In the genomic region with DNA sequence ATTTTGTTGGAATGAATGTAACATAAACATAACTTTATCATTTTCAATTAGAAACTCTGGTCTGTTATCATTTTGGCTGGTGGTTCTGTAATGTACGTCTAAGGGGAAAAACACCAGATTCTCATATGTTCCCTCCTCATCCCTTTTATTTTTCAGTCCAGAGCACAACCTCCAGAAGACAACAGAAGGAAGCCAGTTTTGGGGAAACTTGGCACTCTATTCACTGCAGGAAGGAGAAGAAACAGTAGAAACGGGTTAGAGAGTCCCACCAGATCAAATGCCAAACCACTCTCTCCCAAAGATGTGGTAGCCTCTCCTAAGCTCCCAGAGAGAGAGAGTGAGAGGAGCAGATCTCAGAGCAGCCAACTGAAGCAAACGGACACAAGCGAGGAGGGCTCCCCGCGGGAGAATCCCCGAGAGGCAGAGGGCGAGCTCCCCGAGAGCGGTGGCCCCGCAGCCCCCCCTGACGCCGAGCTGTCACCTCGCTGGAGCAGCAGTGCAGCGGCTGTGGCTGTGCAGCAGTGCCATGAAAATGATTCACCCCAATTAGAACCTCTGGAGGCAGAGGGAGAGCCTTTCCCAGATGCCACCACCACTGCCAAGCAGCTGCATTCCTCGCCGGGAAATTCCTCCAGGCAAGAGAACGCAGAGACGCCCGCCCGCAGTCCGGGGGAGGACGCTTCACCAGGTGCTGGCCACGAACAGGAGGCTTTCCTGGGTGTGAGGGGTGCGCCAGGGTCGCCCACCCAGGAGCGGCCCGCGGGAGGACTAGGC, we compare ENCODE assay signal across 8 cellular contexts.
DNase-seq lines count a peak whose midpoint lies in the region; ATAC-seq and TF ChIP-seq lines count a peak whose summit lies in the region.

No MANE protein-coding gene starts in this region.

- H3K9me3 Mint-ChIP-seq in naive B cell = no peaks in the 10 kb centered on the region

- no peaks in the 10 kb centered on the region for H3K27me3 ChIP-seq in esophagus (ENCODE audit: control insufficient read depth in 1 of 2, insufficient read depth in 2 of 2, low read length in 2 of 2)

- H3K4me3 Mint-ChIP-seq in naive B cell = peak overlapping the region; percentile 91 to 99 (median 98)

- H3K36me3 ChIP-seq in esophagus (ENCODE audit: control insufficient read depth in 2 of 2, insufficient read depth in 2 of 2, low read length in 1 of 2) = no peaks in the 10 kb centered on the region

- 2 to 10% methylated on average over 26 to 29 of the region's 29 CpGs for WGBS in esophagus, 2 donors

- H3K4me1 Mint-ChIP-seq in naive B cell = peaks cover 36 to 57% (median 39%) of the 10 kb centered on the region in 3 donors

- ATAC-seq in HG03378 (IDR thresholded peaks at IDR 0.05; ENCODE audit: unreplicated experiment) = peak; percentile 8
- ATAC-seq in naive B cell (ENCODE audit: low read depth in 2 of 2) = peak; percentile 9 to 11
- ATAC-seq in HG03196 (IDR thresholded peaks at IDR 0.05; ENCODE audit: unreplicated experiment) = no peak
- no peak for ATAC-seq in HG02938 (IDR thresholded peaks at IDR 0.05; ENCODE audit: unreplicated experiment)

- peaks cover 0 to 3% (median 0%) of the 10 kb centered on the region in 3 donors for H3K27me3 Mint-ChIP-seq in naive B cell

- no peak for TF ChIP-seq CTCF in GM12865 (IDR thresholded peaks at IDR 0.05; ENCODE audit: insufficient read depth, low read depth, low read length, missing control alignments)

- H3K27ac Mint-ChIP-seq in naive B cell = peak overlapping the region; percentile 78 to 96 (median 92)

- H3K4me3 ChIP-seq in GM12865 (ENCODE audit: low read depth, low read length) = peak overlapping the region; percentile 82
- H3K4me3 ChIP-seq in esophagus (ENCODE audit: low read depth in 1 of 2, low read length in 2 of 2) = peak overlapping the region; percentile 49 to 75

- H3K4me1 ChIP-seq in esophagus (ENCODE audit: control insufficient read depth in 2 of 2, insufficient read depth in 2 of 2, low read length in 1 of 2) = peaks cover 4 to 13% of the 10 kb centered on the region in 2 donors

- no peaks in the 10 kb centered on the region for H3K9me3 ChIP-seq in esophagus (ENCODE audit: control insufficient read depth in 2 of 2, insufficient read depth in 1 of 2, low read depth in 1 of 2, low read length in 1 of 2)

- H3K36me3 Mint-ChIP-seq in naive B cell = no peaks in the 10 kb centered on the region

- H3K27ac ChIP-seq in esophagus (ENCODE audit: low read depth in 2 of 2, low read length in 1 of 2) = peak overlapping the region; percentile 89 to 93

- DNase-seq in GM12865 (ENCODE audit: low read depth) (peak; percentile 34), naive B cell (peak; percentile 29), epidermal melanocyte (ENCODE audit: insufficient read length, low spot score) (no peak)
- peak; percentile 39 for DNase-seq in activated CD4-positive, alpha-beta T cell treated with anti-CD3 and anti-CD28 coated beads, Interleukin-2, amount 50 U/mL, for 1 hour

Comparison
In these comparisons a context has a peak if more than half of its experiments do, and no peak if none do; other contexts are left out.
1. ATAC-seq: peak in HG03378 (single experiment) and naive B cell (2 of 2); none in HG03196 (single experiment) and HG02938 (single experiment).